In genomic region chr7:48040944-48041664, GRCh38 we compare ENCODE assay signal across 3 cellular contexts.
TF ChIP-seq lines count a peak whose summit lies in the region.

No MANE protein-coding gene starts in this region.

TF ChIP-seq in HepG2, 621 proteins besides CTCF, POLR2A, EP300 and RAD21 (continues in another document):
- TF ChIP-seq U2AF1 (optimal IDR thresholded peaks at IDR 0.05; ENCODE audit: low read depth, low read length) (no peak), SRF (IDR thresholded peaks at IDR 0.05; ENCODE audit: low read depth, low read length) (no peak), ZNF672 (CRISPR knock-in tag; IDR thresholded peaks at IDR 0.05) (no peak), HNF1A (IDR thresholded peaks at IDR 0.05; ENCODE audit: low read depth) (no peak), HNF1A (CRISPR knock-in tag; IDR thresholded peaks at IDR 0.05; ENCODE audit: borderline replicate concordance) (no peak), GZF1 (CRISPR knock-in tag; IDR thresholded peaks at IDR 0.05) (no peak), FOSL2 (CRISPR knock-in tag; IDR thresholded peaks at IDR 0.05) (no peak)
- TF ChIP-seq, protein P1, sequence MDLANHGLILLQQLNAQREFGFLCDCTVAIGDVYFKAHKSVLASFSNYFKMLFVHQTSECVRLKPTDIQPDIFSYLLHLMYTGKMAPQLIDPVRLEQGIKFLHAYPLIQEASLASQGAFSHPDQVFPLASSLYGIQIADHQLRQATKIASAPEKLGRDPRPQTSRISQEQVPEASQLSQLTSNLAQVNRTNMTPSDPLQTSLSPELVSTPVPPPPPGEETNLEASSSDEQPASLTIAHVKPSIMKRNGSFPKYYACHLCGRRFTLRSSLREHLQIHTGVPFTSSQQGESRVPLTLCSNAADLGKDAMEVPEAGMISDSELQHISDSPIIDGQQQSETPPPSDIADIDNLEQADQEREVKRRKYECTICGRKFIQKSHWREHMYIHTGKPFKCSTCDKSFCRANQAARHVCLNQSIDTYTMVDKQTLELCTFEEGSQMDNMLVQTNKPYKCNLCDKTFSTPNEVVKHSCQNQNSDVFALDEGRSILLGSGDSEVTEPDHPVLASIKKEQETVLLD (CRISPR knock-in tag; IDR thresholded peaks at IDR 0.05; ENCODE audit: low read depth) = no peak
- TF ChIP-seq, protein P2, sequence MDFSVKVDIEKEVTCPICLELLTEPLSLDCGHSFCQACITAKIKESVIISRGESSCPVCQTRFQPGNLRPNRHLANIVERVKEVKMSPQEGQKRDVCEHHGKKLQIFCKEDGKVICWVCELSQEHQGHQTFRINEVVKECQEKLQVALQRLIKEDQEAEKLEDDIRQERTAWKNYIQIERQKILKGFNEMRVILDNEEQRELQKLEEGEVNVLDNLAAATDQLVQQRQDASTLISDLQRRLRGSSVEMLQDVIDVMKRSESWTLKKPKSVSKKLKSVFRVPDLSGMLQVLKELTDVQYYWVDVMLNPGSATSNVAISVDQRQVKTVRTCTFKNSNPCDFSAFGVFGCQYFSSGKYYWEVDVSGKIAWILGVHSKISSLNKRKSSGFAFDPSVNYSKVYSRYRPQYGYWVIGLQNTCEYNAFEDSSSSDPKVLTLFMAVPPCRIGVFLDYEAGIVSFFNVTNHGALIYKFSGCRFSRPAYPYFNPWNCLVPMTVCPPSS (IDR thresholded peaks at IDR 0.05) = no peak

TF ChIP-seq in SK-N-SH, 30 proteins besides CTCF, POLR2A, EP300 and RAD21:
- TF ChIP-seq FOXJ3 (CRISPR knock-in tag; IDR thresholded peaks at IDR 0.05) = no peak
- TF ChIP-seq, protein P3, sequence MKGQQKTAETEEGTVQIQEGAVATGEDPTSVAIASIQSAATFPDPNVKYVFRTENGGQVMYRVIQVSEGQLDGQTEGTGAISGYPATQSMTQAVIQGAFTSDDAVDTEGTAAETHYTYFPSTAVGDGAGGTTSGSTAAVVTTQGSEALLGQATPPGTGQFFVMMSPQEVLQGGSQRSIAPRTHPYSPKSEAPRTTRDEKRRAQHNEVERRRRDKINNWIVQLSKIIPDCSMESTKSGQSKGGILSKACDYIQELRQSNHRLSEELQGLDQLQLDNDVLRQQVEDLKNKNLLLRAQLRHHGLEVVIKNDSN (IDR thresholded peaks at IDR 0.05; ENCODE audit: borderline replicate concordance, low read depth) = no peak
- TF ChIP-seq FOSL2 (IDR thresholded peaks at IDR 0.05; ENCODE audit: borderline replicate concordance, low read depth) = peak; percentile 22; the same call in 1 of the 2 replicates
- no peak for TF ChIP-seq RCOR1 (IDR thresholded peaks at IDR 0.05; ENCODE audit: low read length)

TF ChIP-seq in endothelial cell of umbilical vein, 7 proteins besides CTCF, POLR2A, EP300 and RAD21:
- TF ChIP-seq MYC (IDR thresholded peaks at IDR 0.05; ENCODE audit: low read depth, low read length) (no peak), GATA2 (IDR thresholded peaks at IDR 0.05; ENCODE audit: insufficient read depth, insufficient read length, low read depth, low read length) (no peak), JUN (IDR thresholded peaks at IDR 0.05; ENCODE audit: borderline replicate concordance, insufficient read depth, insufficient read length, low read depth) (no peak), FOS (IDR thresholded peaks at IDR 0.05; ENCODE audit: borderline replicate concordance, insufficient read depth, low read length) (no peak), EZH2 (IDR thresholded peaks at IDR 0.05; ENCODE audit: borderline replicate concordance, low read depth, low read length, severe bottlenecking) (no peak), POLR2AphosphoS5 (IDR thresholded peaks at IDR 0.05; ENCODE audit: insufficient read depth, low read depth, low read length) (no peak)
- TF ChIP-seq, protein P4, sequence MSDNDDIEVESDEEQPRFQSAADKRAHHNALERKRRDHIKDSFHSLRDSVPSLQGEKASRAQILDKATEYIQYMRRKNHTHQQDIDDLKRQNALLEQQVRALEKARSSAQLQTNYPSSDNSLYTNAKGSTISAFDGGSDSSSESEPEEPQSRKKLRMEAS (IDR thresholded peaks at IDR 0.05; ENCODE audit: insufficient read depth, insufficient read length) = no peak
